17 cellular contexts compared by ENCODE assay signal in the genomic region with DNA sequence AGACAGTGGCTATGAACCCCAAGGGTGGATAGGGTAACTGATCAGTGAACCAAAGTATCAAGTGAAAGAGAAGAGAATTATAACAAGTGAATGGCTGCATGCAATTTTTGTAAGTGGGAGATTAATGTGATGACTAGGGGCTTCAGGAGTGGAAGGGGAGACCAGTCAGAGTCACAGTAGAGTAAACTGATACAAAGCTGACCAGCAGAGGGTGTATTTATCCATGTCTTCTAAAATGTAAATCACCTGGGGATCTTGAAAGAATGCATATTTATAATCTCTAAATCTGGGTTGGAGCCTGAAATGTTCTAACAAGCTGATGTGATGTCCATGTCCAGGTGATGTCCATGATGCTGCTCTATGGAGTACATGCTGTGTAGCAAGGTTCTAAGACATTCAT.
DNase-seq lines count a peak whose midpoint lies in the region; ATAC-seq and TF ChIP-seq lines count a peak whose summit lies in the region.
"Had no signal": no experiment of that assay in that cellular context is flagged by ENCODE, and none has a peak within 500 bp of the region (broad histone marks: within the 10 kb centered on the region; RNA-seq: fewer than 3 reads in every experiment).

No MANE protein-coding gene starts in this region.

- H3K4me3 ChIP-seq in BE2C (ENCODE audit: low read depth, low read length): no peak overlapping the region
- no peak overlapping the region for H3K4me3 ChIP-seq in adipocyte (ENCODE audit: low read length)
- no peak overlapping the region for H3K4me3 ChIP-seq in upper lobe of left lung
- H3K4me3 ChIP-seq: esophagus squamous epithelium, GM23248 had no signal

- H3K4me1 ChIP-seq in BE2C (no peaks in the 10 kb centered on the region), adipocyte (ENCODE audit: control insufficient read depth, insufficient read depth, low read length) (no peaks in the 10 kb centered on the region), upper lobe of left lung (no peaks in the 10 kb centered on the region)
- H3K4me1 ChIP-seq: esophagus squamous epithelium had no signal

- no peaks in the 10 kb centered on the region for H3K9me3 ChIP-seq in BE2C
- no peaks in the 10 kb centered on the region for H3K9me3 ChIP-seq in adipocyte (ENCODE audit: control insufficient read depth, low read length)
- peaks cover 0 to 3% (median 0%) of the 10 kb centered on the region in 4 donors for H3K9me3 ChIP-seq in upper lobe of left lung
- H3K9me3 ChIP-seq: esophagus squamous epithelium had no signal

- TF ChIP-seq CTCF in BE2C (IDR thresholded peaks at IDR 0.05; ENCODE audit: low read depth, low read length) (peak; percentile 26), upper lobe of left lung (IDR thresholded peaks at IDR 0.05) (no peak)

- no peak overlapping the region for H3K4me3 Mint-ChIP-seq in stimulated activated effector memory CD8-positive, alpha-beta T cell treated with anti-CD3 and anti-CD28 coated beads, Interleukin-12 subunit alpha, Interleukin-12 subunit beta, amount 100 ng/mL, for 72 hours
- H3K4me3 Mint-ChIP-seq: immature natural killer cell, natural killer cell had no signal

- ATAC-seq in upper lobe of left lung (ENCODE audit: low FRiP score in 2 of 2): no peak
- ATAC-seq in stimulated activated effector memory CD8-positive, alpha-beta T cell treated with anti-CD3 and anti-CD28 coated beads, Interleukin-12 subunit alpha, Interleukin-12 subunit beta, amount 100 ng/mL, for 72 hours: no peak
- ATAC-seq: natural killer cell had no signal

- no peak overlapping the region for H3K9ac ChIP-seq in adipocyte (ENCODE audit: low read length)
- H3K9ac ChIP-seq: GM23248 had no signal

- H3K36me3 Mint-ChIP-seq in stimulated activated effector memory CD8-positive, alpha-beta T cell treated with anti-CD3 and anti-CD28 coated beads, Interleukin-12 subunit alpha, Interleukin-12 subunit beta, amount 100 ng/mL, for 72 hours: no peaks in the 10 kb centered on the region
- H3K36me3 Mint-ChIP-seq: immature natural killer cell, natural killer cell had no signal

- DNase-seq in BE2C (no peak), adipocyte (ENCODE audit: low read depth) (peak; percentile 46), kidney glomerular epithelial cell (lab: John Stamatoyannopoulos, UW) (peak; percentile 13), upper lobe of left lung (no peak), amygdala (lab: John Stamatoyannopoulos, UW) (no peak), HPDE6-E6E7 (ENCODE audit: extremely low spot score) (no peak)
- DNase-seq in stimulated activated effector memory CD8-positive, alpha-beta T cell treated with anti-CD3 and anti-CD28 coated beads, Interleukin-12 subunit alpha, Interleukin-12 subunit beta, amount 100 ng/mL, for 72 hours (ENCODE audit: low spot score in 2 of 2): no peak
- DNase-seq: activated T-cell treated with anti-CD3 and anti-CD28 coated beads, Interleukin-2, amount 50 U/mL, for 48 hours; caudate nucleus; esophagus squamous epithelium; GM23248; immature natural killer cell; natural killer cell; NCI-H2107; Right ventricle myocardium superior; WERI-Rb-1 had no signal

- no peaks in the 10 kb centered on the region for H3K27me3 ChIP-seq in BE2C
- H3K27me3 ChIP-seq in adipocyte (replicated peaks; ENCODE audit: control insufficient read depth, insufficient read depth, low read length): no peaks in the 10 kb centered on the region
- H3K27me3 ChIP-seq in upper lobe of left lung: no peaks in the 10 kb centered on the region
- H3K27me3 ChIP-seq: esophagus squamous epithelium had no signal

- peak; percentile 36 for TF ChIP-seq RAD21 in Ishikawa (IDR thresholded peaks at IDR 0.05; ENCODE audit: low read depth)

- no peak for TF ChIP-seq EP300 in Ishikawa (IDR thresholded peaks at IDR 0.05; ENCODE audit: borderline replicate concordance)
- TF ChIP-seq EP300 in upper lobe of left lung (IDR thresholded peaks at IDR 0.05): no peak

- no peak overlapping the region for H3K27ac Mint-ChIP-seq in stimulated activated effector memory CD8-positive, alpha-beta T cell treated with anti-CD3 and anti-CD28 coated beads, Interleukin-12 subunit alpha, Interleukin-12 subunit beta, amount 100 ng/mL, for 72 hours
- H3K27ac Mint-ChIP-seq: immature natural killer cell, natural killer cell had no signal

- H3K36me3 ChIP-seq in BE2C (no peaks in the 10 kb centered on the region), adipocyte (ENCODE audit: control insufficient read depth, insufficient read depth, low read length, severe bottlenecking) (no peaks in the 10 kb centered on the region), upper lobe of left lung (no peaks in the 10 kb centered on the region)
- H3K36me3 ChIP-seq: esophagus squamous epithelium, WERI-Rb-1 had no signal

- H3K4me1 Mint-ChIP-seq in stimulated activated effector memory CD8-positive, alpha-beta T cell treated with anti-CD3 and anti-CD28 coated beads, Interleukin-12 subunit alpha, Interleukin-12 subunit beta, amount 100 ng/mL, for 72 hours: no peaks in the 10 kb centered on the region
- H3K4me1 Mint-ChIP-seq: immature natural killer cell, natural killer cell had no signal

- no peak for TF ChIP-seq POLR2A in upper lobe of left lung (IDR thresholded peaks at IDR 0.05)

- peaks cover 3% of the 10 kb centered on the region for H3K9me3 Mint-ChIP-seq in stimulated activated effector memory CD8-positive, alpha-beta T cell treated with anti-CD3 and anti-CD28 coated beads, Interleukin-12 subunit alpha, Interleukin-12 subunit beta, amount 100 ng/mL, for 72 hours

- H3K27ac ChIP-seq in upper lobe of left lung: no peak overlapping the region
- H3K27ac ChIP-seq: esophagus squamous epithelium, GM23248, WERI-Rb-1 had no signal

TF ChIP-seq in Ishikawa, 13 proteins besides CTCF, POLR2A, EP300 and RAD21:
- no peak for TF ChIP-seq TAF1 (IDR thresholded peaks at IDR 0.05; ENCODE audit: low read depth)
- TF ChIP-seq USF1 (IDR thresholded peaks at IDR 0.05): no peak

Comparison
In these comparisons a context has a peak if more than half of its experiments do, and no peak if none do; other contexts are left out.
1. DNase-seq: peak in adipocyte (single experiment) and kidney glomerular epithelial cell (single experiment); none in BE2C (single experiment), upper lobe of left lung (0 of 2), stimulated activated effector memory CD8-positive, alpha-beta T cell treated with anti-CD3 and anti-CD28 coated beads, Interleukin-12 subunit alpha, Interleukin-12 subunit beta, amount 100 ng/mL, for 72 hours (0 of 2), amygdala (0 of 56) and HPDE6-E6E7 (single experiment).